Comparison of ENCODE assay signal across 1 cellular context in genomic region chr4:147594107-147594506, GRCh38.
TF ChIP-seq lines count a peak whose summit lies in the region.

No MANE protein-coding gene starts in this region.

TF ChIP-seq in H1, 55 proteins besides CTCF, POLR2A, EP300 and RAD21:
- no peak for TF ChIP-seq SIN3A (conservative IDR thresholded peaks at IDR 0.05 in 1 of 2, IDR thresholded peaks at IDR 0.05 in 1 of 2; ENCODE audit: low read depth in 1 of 2, low read length in 2 of 2)
- TF ChIP-seq E2F6 (IDR thresholded peaks at IDR 0.05) = no peak
- TF ChIP-seq TEAD4 (IDR thresholded peaks at IDR 0.05; ENCODE audit: low read depth, low read length) = no peak
